ENCODE assay signal across 16 cellular contexts in the genomic region with DNA sequence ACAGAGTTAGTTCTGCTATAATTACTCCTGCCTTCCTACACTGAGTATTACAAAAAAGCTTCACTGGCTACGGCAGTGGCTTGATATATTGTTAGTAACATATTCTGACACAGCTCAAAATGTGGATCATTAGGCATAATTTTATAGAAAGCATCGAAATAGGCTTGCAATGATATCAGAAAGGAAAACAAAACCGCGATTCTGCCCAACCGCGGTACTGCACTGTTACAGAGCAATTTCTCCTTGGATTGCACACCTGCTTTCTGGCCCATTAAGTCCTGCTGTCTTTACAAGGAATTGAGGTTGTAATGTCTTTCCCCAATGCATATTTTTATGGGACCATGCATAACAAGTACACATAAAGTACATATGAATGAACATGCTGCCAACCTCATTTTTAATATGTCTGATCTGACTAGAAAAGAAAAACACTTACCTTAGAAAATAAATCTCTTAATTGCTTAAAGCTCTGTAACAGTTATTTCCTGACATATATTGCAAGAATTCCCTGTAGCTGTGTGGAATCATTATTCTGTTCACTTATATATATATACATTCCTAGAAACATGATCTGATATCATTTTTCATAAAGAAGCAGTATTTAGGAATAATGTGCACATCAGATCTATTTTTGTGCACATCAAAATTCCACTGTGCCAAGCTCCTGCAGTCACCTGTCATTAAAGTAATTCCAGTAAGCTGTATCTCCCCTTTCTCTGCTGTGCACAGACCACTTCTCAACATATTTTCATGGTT.
"Had no signal": no experiment of that assay in that cellular context is flagged by ENCODE, and none has a peak within 500 bp of the region (broad histone marks: within the 10 kb centered on the region; RNA-seq: fewer than 3 reads in every experiment).

No MANE protein-coding gene starts in this region.

- H3K36me3 ChIP-seq: breast epithelium, neural progenitor cell, pancreas, suprapubic skin, upper lobe of right lung had no signal

- DNase-seq: activated CD4-positive, alpha-beta memory T cell treated with anti-CD3 and anti-CD28 coated beads, Interleukin-2, amount 10 ng/mL, durations not matched to agents 7 days and 5 days; activated naive CD4-positive, alpha-beta T cell; aorta; endodermal cell; erythroblast; hippocampal formation; pancreas; retina; stimulated activated CD4-positive, alpha-beta T cell treated with anti-CD3 and anti-CD28 coated beads, Interleukin-4, amount 100 ng/mL, for 1 hour; stimulated activated CD8-positive, alpha-beta memory T cell treated with anti-CD3 and anti-CD28 coated beads, Interleukin-4, amount 100 ng/mL, for 48 hours; stimulated activated naive CD8-positive, alpha-beta T cell treated with anti-CD3 and anti-CD28 coated beads, Interleukin-15, Interleukin-2, amounts not matched to agents 100 U/mL and 50 U/mL, for 24 hours; upper lobe of right lung had no signal

- H3K9me3 Mint-ChIP-seq: activated CD4-positive, alpha-beta memory T cell treated with anti-CD3 and anti-CD28 coated beads, Interleukin-2, amount 10 ng/mL, durations not matched to agents 7 days and 5 days; neural progenitor cell had no signal

- H3K4me3 ChIP-seq: breast epithelium, neural progenitor cell, pancreas, suprapubic skin, upper lobe of right lung had no signal

- H3K27me3 ChIP-seq: breast epithelium, neural progenitor cell, pancreas, suprapubic skin, upper lobe of right lung had no signal

- H3K9me3 ChIP-seq: pancreas, suprapubic skin, upper lobe of right lung had no signal

- H3K27ac Mint-ChIP-seq: activated CD4-positive, alpha-beta memory T cell treated with anti-CD3 and anti-CD28 coated beads, Interleukin-2, amount 10 ng/mL, durations not matched to agents 7 days and 5 days; endodermal cell; neural progenitor cell had no signal

- H3K27me3 Mint-ChIP-seq: activated CD4-positive, alpha-beta memory T cell treated with anti-CD3 and anti-CD28 coated beads, Interleukin-2, amount 10 ng/mL, durations not matched to agents 7 days and 5 days had no signal

- H3K9ac ChIP-seq: neural progenitor cell had no signal

- H3K27ac ChIP-seq: breast epithelium, neural progenitor cell, pancreas, suprapubic skin, upper lobe of right lung, VCaP had no signal

- H3K4me2 ChIP-seq: neural progenitor cell had no signal

- H3K4me3 Mint-ChIP-seq: activated CD4-positive, alpha-beta memory T cell treated with anti-CD3 and anti-CD28 coated beads, Interleukin-2, amount 10 ng/mL, durations not matched to agents 7 days and 5 days; endodermal cell; neural progenitor cell had no signal

- ATAC-seq: pancreas; stimulated activated naive CD8-positive, alpha-beta T cell treated with anti-CD3 and anti-CD28 coated beads, Interleukin-15, Interleukin-2, amounts not matched to agents 100 U/mL and 50 U/mL, for 24 hours; upper lobe of right lung had no signal

- H2AFZ ChIP-seq: neural progenitor cell had no signal

- H3K4me1 ChIP-seq: breast epithelium, neural progenitor cell, pancreas, suprapubic skin, upper lobe of right lung had no signal

- H3K36me3 Mint-ChIP-seq: neural progenitor cell had no signal

- H3K4me1 Mint-ChIP-seq: activated CD4-positive, alpha-beta memory T cell treated with anti-CD3 and anti-CD28 coated beads, Interleukin-2, amount 10 ng/mL, durations not matched to agents 7 days and 5 days; endodermal cell; neural progenitor cell had no signal
